Comparison of ENCODE assay signal across 1 cellular context in genomic region chr3:4507010-4507596, GRCh38.
TF ChIP-seq lines count a peak whose summit lies in the region.

No MANE protein-coding gene starts in this region.

TF ChIP-seq in IMR-90, 13 proteins besides CTCF, POLR2A, EP300 and RAD21 (continued from another document):
- TF ChIP-seq USF2 (IDR thresholded peaks at IDR 0.05; ENCODE audit: low read depth, low read length) (no peak), CEBPB (IDR thresholded peaks at IDR 0.05; ENCODE audit: low read depth, low read length) (peak; percentile 81)
